In the genomic region with DNA sequence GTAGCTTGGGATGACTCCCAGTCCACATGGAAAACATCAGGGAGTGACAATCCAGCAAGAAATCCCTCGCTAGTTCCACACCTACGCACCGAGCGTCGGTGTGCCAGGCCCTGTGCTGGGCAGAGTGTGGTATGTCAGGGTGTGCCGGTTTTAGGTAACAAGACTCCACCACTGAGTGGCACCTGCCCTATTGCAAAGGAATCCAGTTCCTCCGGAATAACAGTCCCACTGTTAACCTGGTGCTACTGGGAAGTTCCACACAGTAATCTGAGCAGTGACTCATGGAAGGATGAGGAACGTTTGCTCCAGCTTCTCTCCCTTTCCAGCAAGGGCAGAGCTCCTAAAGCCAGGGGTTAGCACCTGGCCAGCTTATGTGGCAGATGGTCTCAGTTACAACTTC, we compare ENCODE assay signal across 23 cellular contexts. TPM values are rescaled to one million over a fixed set of nuclear protein-coding genes. Genes with fewer than 3 reads are reported as not detected.
DNase-seq lines count a peak whose midpoint lies in the region; ATAC-seq, FAIRE-seq and TF ChIP-seq lines count a peak whose summit lies in the region.
"Had no signal": no experiment of that assay in that cellular context is flagged by ENCODE, and none has a peak within 500 bp of the region (broad histone marks: within the 10 kb centered on the region; RNA-seq: fewer than 3 reads in every experiment).

No MANE protein-coding gene starts in this region.

- H3K27me3 Mint-ChIP-seq in astrocyte (ENCODE audit: low read depth, unreplicated experiment), result peaks cover 7% of the 10 kb centered on the region
- peaks cover 0 to 7% of the 10 kb centered on the region in 2 donors for H3K27me3 Mint-ChIP-seq in T-cell

- H3K27ac ChIP-seq in astrocyte (ENCODE audit: low read depth, low read length), result no peak overlapping the region
- H3K27ac ChIP-seq in suprapubic skin, result peak overlapping the region; percentile 50
- H3K27ac ChIP-seq: coronary artery, SK-N-MC, tibial nerve had no signal

- peak; percentile 52 for DNase-seq in DMS53 (lab: John Stamatoyannopoulos, UW)
- DNase-seq in DMS53 treated with DMSO at 0.1 percent for 48 hours (lab: John Stamatoyannopoulos, UW; ENCODE audit: unreplicated experiment), result no peak
- no peak for DNase-seq in astrocyte (ENCODE audit: low read depth)
- DNase-seq in kidney glomerular epithelial cell (lab: John Stamatoyannopoulos, UW), result peak; percentile 11
- DNase-seq in suprapubic skin (ENCODE audit: low spot score in 2 of 2), result no peak
- DNase-seq in T-cell, result no peak
- DNase-seq in NOMO-1 treated with dmso at 0.1 percent for 144 hours (lab: John Stamatoyannopoulos, UW; ENCODE audit: unreplicated experiment), result no peak
- DNase-seq: activated CD4-positive, alpha-beta T cell treated with anti-CD3 and anti-CD28 coated beads for 4 hours; activated naive CD4-positive, alpha-beta T cell treated with Interleukin-2 at 50 U/mL for 16 hours; DMS79 treated with DMSO at 0.1 percent for 48 hours; NCI-H1105; NCI-H2171 treated with DMSO at 0.1 percent for 48 hours; occipital lobe had no signal

- H2AFZ ChIP-seq in astrocyte (ENCODE audit: low read depth, low read length), result no peak overlapping the region

- WGBS in suprapubic skin, result 81% methylated on average over 8 of the region's 8 CpGs

- no peak for TF ChIP-seq CTCF in astrocyte (IDR thresholded peaks at IDR 0.05; ENCODE audit: insufficient read depth, low read depth, low read length)
- TF ChIP-seq CTCF in suprapubic skin (IDR thresholded peaks at IDR 0.05), result no peak

- peaks cover 9% of the 10 kb centered on the region for H3K4me1 Mint-ChIP-seq in astrocyte (ENCODE audit: low read depth, unreplicated experiment)
- no peaks in the 10 kb centered on the region for H3K4me1 Mint-ChIP-seq in T-cell
- H3K4me1 Mint-ChIP-seq: CD14-positive monocyte had no signal

- H3K79me2 ChIP-seq in astrocyte (ENCODE audit: insufficient read depth, low read length), result no peaks in the 10 kb centered on the region

- POLR2A ChIA-PET in T-cell (lab: Charles Lee), result no interaction called here

- no peak overlapping the region for H3K4me2 ChIP-seq in astrocyte (ENCODE audit: low read length)

- peaks cover 4% of the 10 kb centered on the region for H3K4me1 ChIP-seq in astrocyte (ENCODE audit: insufficient read depth, low read length)
- H3K4me1 ChIP-seq in suprapubic skin, result peaks cover 23% of the 10 kb centered on the region

- no peak for FAIRE-seq in astrocyte (lab: Jason Lieb, UNC)
- FAIRE-seq: A204.1, endothelial cell of umbilical vein, islet of Langerhans, K562 had no signal

- H3K36me3 ChIP-seq in astrocyte (ENCODE audit: insufficient read depth, low read length) (peaks cover 11% of the 10 kb centered on the region), suprapubic skin (peaks cover 17% of the 10 kb centered on the region)

- H3K9me3 Mint-ChIP-seq in astrocyte (ENCODE audit: unreplicated experiment), result no peaks in the 10 kb centered on the region
- no peaks in the 10 kb centered on the region for H3K9me3 Mint-ChIP-seq in T-cell
- H3K9me3 Mint-ChIP-seq: CD14-positive monocyte had no signal

- TF ChIP-seq POLR2A in suprapubic skin (IDR thresholded peaks at IDR 0.05), result no peak

- no peak overlapping the region for H3K4me3 Mint-ChIP-seq in astrocyte (ENCODE audit: unreplicated experiment)
- H3K4me3 Mint-ChIP-seq in T-cell, result no peak overlapping the region
- H3K4me3 Mint-ChIP-seq: CD14-positive monocyte had no signal

- ATAC-seq in T-cell (replicated peaks in 1 of 4) (no peak), HG03175 (IDR thresholded peaks at IDR 0.05; ENCODE audit: unreplicated experiment) (no peak)
- ATAC-seq: K562 had no signal

- no peak overlapping the region for H3K9ac ChIP-seq in astrocyte (ENCODE audit: low read length)

- CTCF ChIA-PET in T-cell (lab: Charles Lee), result interaction anchor here in 1 of 2 donors (0.7 kb wide), 1 partner anchor 71 kb away, joined by 3 read pairs; no protein-coding TSS in a partner anchor

- peaks cover 22% of the 10 kb centered on the region for H3K36me3 Mint-ChIP-seq in astrocyte (ENCODE audit: low read depth, unreplicated experiment)
- H3K36me3 Mint-ChIP-seq in T-cell, result peaks cover 25% of the 10 kb centered on the region

- H3K27ac Mint-ChIP-seq in astrocyte (ENCODE audit: unreplicated experiment), result peak overlapping the region; percentile 11
- no peak overlapping the region for H3K27ac Mint-ChIP-seq in T-cell
- H3K27ac Mint-ChIP-seq: CD14-positive monocyte had no signal

- no peak for TF ChIP-seq EP300 in suprapubic skin (IDR thresholded peaks at IDR 0.05)

- H3K27me3 ChIP-seq in astrocyte (ENCODE audit: insufficient read depth, low read length) (no peaks in the 10 kb centered on the region), suprapubic skin (no peaks in the 10 kb centered on the region)
- H3K27me3 ChIP-seq: tibial nerve had no signal

- H3K4me3 ChIP-seq in astrocyte (ENCODE audit: insufficient read depth, low read depth, low read length) (no peak overlapping the region), suprapubic skin (no peak overlapping the region)
- H3K4me3 ChIP-seq: coronary artery, K562, SK-N-MC, tibial nerve had no signal

- H4K20me1 ChIP-seq in astrocyte (ENCODE audit: insufficient read depth, low read length), result peaks cover 15% of the 10 kb centered on the region

- H3K9me3 ChIP-seq in astrocyte (ENCODE audit: insufficient read depth, low read depth, low read length) (no peaks in the 10 kb centered on the region), suprapubic skin (no peaks in the 10 kb centered on the region)
- H3K9me3 ChIP-seq: tibial nerve had no signal

RNA-seq across cellular contexts. Expression of gene RNF207, which starts 14.3 kb away (rescaled TPM):
- total RNA-seq in astrocyte (4.7 and 7.4 TPM in 2 replicates), suprapubic skin (1 to 10 TPM; 4.6 to 9.8 (median 9.5) TPM), T-cell (1 to 10 TPM; 4.7 to 9.7 (median 6.9) TPM)

RNA-seq across cellular contexts. Expression of gene ICMT, which starts 15.5 kb away (rescaled TPM):
- total RNA-seq in astrocyte (58.1 and 59.5 TPM in 2 replicates), suprapubic skin (10 to 100 TPM; 20.2 to 65.0 (median 58.1) TPM), T-cell (10 to 100 TPM in 4 of 5 donors, 1 to 10 TPM in 1; 9.6 to 24.0 (median 20.7) TPM)

RNA-seq across cellular contexts. Expression of gene RPL22, which starts 20.8 kb away (rescaled TPM):
- total RNA-seq in astrocyte, result 237 and 283 TPM in 2 replicates
- 100 to 1,000 TPM; 152 to 206 (median 171) TPM for total RNA-seq in suprapubic skin
- total RNA-seq in T-cell, result 100 to 1,000 TPM; 448 to 621 (median 462) TPM

RNA-seq across cellular contexts. Expression of gene HES3, which starts 23.7 kb away (rescaled TPM):
- not detected in 2 replicates for total RNA-seq in astrocyte
- total RNA-seq in suprapubic skin, result not detected
- not detected for total RNA-seq in T-cell
- total RNA-seq: endothelial cell of umbilical vein, K562, mononuclear cell, occipital lobe, tibial nerve had no signal

RNA-seq across cellular contexts. Expression of gene CHD5, which starts 40.1 kb away (rescaled TPM):
- total RNA-seq in astrocyte, result 0.14 and 0.18 TPM in 2 replicates
- under 1 TPM in 3 of 4 donors, not detected in 1; 0.04 to 0.36 (median 0.13) TPM for total RNA-seq in suprapubic skin
- under 1 TPM; 0.05 to 0.23 (median 0.16) TPM for total RNA-seq in T-cell

Comparison
In these comparisons a context has a peak if more than half of its experiments do, and no peak if none do; other contexts are left out.
1. DNase-seq: peak in DMS53 (single experiment) and kidney glomerular epithelial cell (single experiment); none in DMS53 treated with DMSO at 0.1 percent for 48 hours (single experiment), astrocyte (single experiment), suprapubic skin (0 of 2), T-cell (0 of 34) and NOMO-1 treated with dmso at 0.1 percent for 144 hours (single experiment).